Comparison of ENCODE assay signal across 9 cellular contexts in genomic region chr19:3985643-3986259, GRCh38. TPM values are rescaled to one million over a fixed set of nuclear protein-coding genes. Genes with fewer than 3 reads are reported as not detected.
A peak's percentile ranks its signal among the peaks of the same experiment; 100 is the strongest.
DNase-seq lines count a peak whose midpoint lies in the region; ATAC-seq and TF ChIP-seq lines count a peak whose summit lies in the region.
"Had no signal": no experiment of that assay in that cellular context is flagged by ENCODE, and none has a peak within 500 bp of the region (broad histone marks: within the 10 kb centered on the region; RNA-seq: fewer than 3 reads in every experiment).

No MANE protein-coding gene starts in this region.

- no peak overlapping the region for H3K27ac ChIP-seq in iPS DF 6.9 (ENCODE audit: low read length)

- peaks cover 2% of the 10 kb centered on the region for H3K4me1 ChIP-seq in iPS DF 6.9 (ENCODE audit: control insufficient read depth, insufficient read depth, low read length)

- DNase-seq in NCI-H345 treated with DMSO at 0.1 percent for 48 hours (lab: John Stamatoyannopoulos, UW; ENCODE audit: unreplicated experiment) = peak; percentile 72
- no peak for DNase-seq in NCI-H345 (lab: John Stamatoyannopoulos, UW)
- DNase-seq in WTC11 (ENCODE audit: low spot score) = no peak
- no peak for DNase-seq in iPS DF 6.9 (ENCODE audit: low read depth, low spot score)
- DNase-seq in stimulated activated naive B cell treated with anti-CD40 and anti-IgM and Interleukin-4, amounts not matched to agents 10 μg/mL and 1 μg/mL and 100 μg/mL, for 72 hours = no peak
- no peak for DNase-seq in NK-92 (lab: John Stamatoyannopoulos, UW; ENCODE audit: unreplicated experiment)

- H3K27me3 ChIP-seq in iPS DF 6.9 (ENCODE audit: control insufficient read depth, insufficient read depth, low read length) = no peaks in the 10 kb centered on the region

- H3K4me3 Mint-ChIP-seq in WTC11 = peak overlapping the region; percentile 96
- H3K4me3 Mint-ChIP-seq in stimulated activated naive B cell treated with anti-CD40 and anti-IgM and Interleukin-4, amounts not matched to agents 10 μg/mL and 1 μg/mL and 100 μg/mL, for 72 hours = peak overlapping the region; percentile 93 to 95

- peaks cover 39% of the 10 kb centered on the region for H3K4me1 Mint-ChIP-seq in WTC11
- H3K4me1 Mint-ChIP-seq in stimulated activated naive B cell treated with anti-CD40 and anti-IgM and Interleukin-4, amounts not matched to agents 10 μg/mL and 1 μg/mL and 100 μg/mL, for 72 hours = peaks cover 35 to 64% of the 10 kb centered on the region in 2 donors

- H3K27me3 Mint-ChIP-seq in WTC11 (ENCODE audit: low read depth) = peaks cover 7% of the 10 kb centered on the region
- no peaks in the 10 kb centered on the region for H3K27me3 Mint-ChIP-seq in stimulated activated naive B cell treated with anti-CD40 and anti-IgM and Interleukin-4, amounts not matched to agents 10 μg/mL and 1 μg/mL and 100 μg/mL, for 72 hours

- H3K9me3 Mint-ChIP-seq in WTC11 = peaks cover 2% of the 10 kb centered on the region
- peaks cover under 1 to 1% of the 10 kb centered on the region in 2 donors for H3K9me3 Mint-ChIP-seq in stimulated activated naive B cell treated with anti-CD40 and anti-IgM and Interleukin-4, amounts not matched to agents 10 μg/mL and 1 μg/mL and 100 μg/mL, for 72 hours

- no peak for ATAC-seq in WTC11
- ATAC-seq in stimulated activated naive B cell treated with anti-CD40 and anti-IgM and Interleukin-4, amounts not matched to agents 10 μg/mL and 1 μg/mL and 100 μg/mL, for 72 hours (replicated peaks) = no peak
- no peak for ATAC-seq in GM19397 (IDR thresholded peaks at IDR 0.05; ENCODE audit: unreplicated experiment)
- ATAC-seq in HG02642 (IDR thresholded peaks at IDR 0.05; ENCODE audit: poor library complexity, unreplicated experiment) = no peak

- WGBS in iPS DF 6.9 (ENCODE audit: insufficient coverage, insufficient read length) = no CpG with 5 or more reads among the region's 19 CpGs

- CTCF ChIA-PET in WTC11 (lab: Charles Lee) = interaction anchor here (0.7 to 1.6 kb wide), 4 partner anchors 15 to 154 kb away, joined by 3 to 9 read pairs (median 4); partner anchors contain the start of genes DAPK3 and NMRK2

- H3K9me3 ChIP-seq in iPS DF 6.9 (ENCODE audit: control insufficient read depth, insufficient read depth, low read length) = no peaks in the 10 kb centered on the region

- POLR2A ChIA-PET in WTC11 (lab: Charles Lee) = interaction anchor here (0.6 to 8.7 kb wide), 15 partner anchors 9 to 574 kb away, joined by 3 to 142 read pairs (median 4); partner anchors contain the start of genes DAPK3, MRPL54, NMRK2 and PIAS4

- H3K4me3 ChIP-seq in iPS DF 6.9 (ENCODE audit: low read length) = peak overlapping the region; percentile 100; the same call in 1 of the 2 replicates

- H3K36me3 ChIP-seq in iPS DF 6.9 (ENCODE audit: control insufficient read depth, insufficient read depth, low read length) = peaks cover 35% of the 10 kb centered on the region

- no peak for TF ChIP-seq CTCF in WTC11 (IDR thresholded peaks at IDR 0.05)

- peak overlapping the region; percentile 98; the same call in 1 of the 2 replicates for H3K27ac Mint-ChIP-seq in WTC11
- H3K27ac Mint-ChIP-seq in stimulated activated naive B cell treated with anti-CD40 and anti-IgM and Interleukin-4, amounts not matched to agents 10 μg/mL and 1 μg/mL and 100 μg/mL, for 72 hours = peak overlapping the region; percentile 99

- H3K36me3 Mint-ChIP-seq in WTC11 = peaks cover 45% of the 10 kb centered on the region
- H3K36me3 Mint-ChIP-seq in stimulated activated naive B cell treated with anti-CD40 and anti-IgM and Interleukin-4, amounts not matched to agents 10 μg/mL and 1 μg/mL and 100 μg/mL, for 72 hours = peaks cover 34 to 44% of the 10 kb centered on the region in 2 donors

TF ChIP-seq in WTC11, 78 proteins besides CTCF, POLR2A, EP300 and RAD21:
- TF ChIP-seq FOXP4 (CRISPR knock-in tag; IDR thresholded peaks at IDR 0.05) = no peak
- TF ChIP-seq RORB (CRISPR knock-in tag; IDR thresholded peaks at IDR 0.05) = no peak
- no peak for TF ChIP-seq SP1 (CRISPR knock-in tag; conservative IDR thresholded peaks at IDR 0.05)
- no peak for TF ChIP-seq ZNF263 (CRISPR knock-in tag; IDR thresholded peaks at IDR 0.05; ENCODE audit: low read depth)
- no peak for TF ChIP-seq FOXP1 (CRISPR knock-in tag; IDR thresholded peaks at IDR 0.05; ENCODE audit: borderline replicate concordance)
TF ChIP-seq in WTC11: peak in this region for 0.

RNA-seq across cellular contexts. Expression of gene EEF2, which starts 0.5 kb away (rescaled TPM):
- 3,572 to 3,864 TPM (median 3,852 TPM) in 3 replicates for total RNA-seq in WTC11 (2021)

RNA-seq across cellular contexts. Expression of gene DAPK3, which starts 14.9 kb away (rescaled TPM):
- 61.5 to 73.5 TPM (median 68.4 TPM) in 3 replicates for total RNA-seq in WTC11 (2021)

RNA-seq across cellular contexts. Expression of gene PIAS4, which starts 21.8 kb away (rescaled TPM):
- 45.5 to 46.0 TPM (median 45.9 TPM) in 3 replicates for total RNA-seq in WTC11 (2021)

RNA-seq across cellular contexts. Expression of gene NMRK2, which starts 52.9 kb away (rescaled TPM):
- total RNA-seq in WTC11 (2021) = 50.4 to 61.9 TPM (median 51.1 TPM) in 3 replicates
- total RNA-seq: RPMI7951 had no signal
